In the genomic region with DNA sequence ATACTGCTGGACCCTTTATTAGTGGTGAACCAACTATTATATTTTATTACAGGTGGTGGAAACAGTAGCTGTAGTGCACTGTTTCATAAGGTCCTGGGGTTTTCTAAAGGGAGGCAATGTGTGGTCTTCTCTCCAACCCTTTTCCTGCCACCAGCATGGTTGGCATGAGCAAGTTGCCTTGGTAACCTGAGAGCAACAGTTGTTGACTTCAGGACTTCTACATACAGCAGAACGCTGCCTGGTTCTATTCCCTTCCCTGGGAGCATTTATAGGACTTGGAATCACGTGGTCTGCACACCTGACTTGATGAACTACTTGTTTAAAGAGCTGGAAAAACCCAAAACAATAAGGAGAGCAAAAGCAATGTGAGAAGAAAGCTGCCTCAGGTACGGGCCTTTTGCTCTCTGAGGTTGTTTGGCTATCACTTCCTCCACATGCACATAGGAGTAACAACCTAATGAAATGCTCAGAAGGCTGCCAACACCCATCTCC, we compare ENCODE assay signal across 21 cellular contexts.
DNase-seq lines count a peak whose midpoint lies in the region; ATAC-seq and TF ChIP-seq lines count a peak whose summit lies in the region.
"Had no signal": no experiment of that assay in that cellular context is flagged by ENCODE, and none has a peak within 500 bp of the region (broad histone marks: within the 10 kb centered on the region; RNA-seq: fewer than 3 reads in every experiment).

No MANE protein-coding gene starts in this region.

- TF ChIP-seq CTCF in mucosa of descending colon (IDR thresholded peaks at IDR 0.05): no peak

- no peaks in the 10 kb centered on the region for H3K36me3 ChIP-seq in mucosa of descending colon (ENCODE audit: low read depth)
- H3K36me3 ChIP-seq: SJSA1 had no signal

- no peak overlapping the region for H3K4me3 ChIP-seq in mucosa of descending colon
- H3K4me3 ChIP-seq: BLaER1 treated with 17β-estradiol and CSF1 and Interleukin-3, amounts not matched to agents 10 nM and 100 nM; SJSA1 had no signal

- peak; percentile 30 for ATAC-seq in mucosa of descending colon
- ATAC-seq: CD8-positive, alpha-beta T cell; Right ventricle myocardium inferior had no signal

- intact Hi-C loops in mucosa of descending colon (cut with DNase I, micrococcal nuclease): no loop called here

- no peaks in the 10 kb centered on the region for H3K4me1 ChIP-seq in mucosa of descending colon (ENCODE audit: low read depth)

- H3K9me3 ChIP-seq in mucosa of descending colon: no peaks in the 10 kb centered on the region
- H3K9me3 ChIP-seq: SJSA1 had no signal

- DNase-seq in DMS 273 (lab: John Stamatoyannopoulos, UW; ENCODE audit: unreplicated experiment): peak; percentile 13
- no peak for DNase-seq in DMS 273 treated with DMSO at 0.1 percent for 48 hours (lab: John Stamatoyannopoulos, UW)
- DNase-seq in HT1080 (ENCODE audit: low read depth): peak; percentile 28
- DNase-seq in NCI-H774 (lab: John Stamatoyannopoulos, UW): peak; percentile 16
- DNase-seq in mucosa of descending colon: no peak
- DNase-seq in nucleus accumbens (lab: John Stamatoyannopoulos, UW): no peak
- DNase-seq in activated CD4-positive, alpha-beta T cell treated with anti-CD3 and anti-CD28 coated beads, Interleukin-2, amount 50 U/mL, for 4 hours: no peak
- no peak for DNase-seq in NCI-H2081 (lab: John Stamatoyannopoulos, UW)
- DNase-seq: Calu3; CD8-positive, alpha-beta T cell; DMS79; KG1; NCI-H1105; NCI-H146; NCI-H2029; NCI-H446 treated with DMSO at 0.1 percent for 48 hours; NCI-H526 treated with DMSO at 0.1 percent for 48 hours; OCI-M1 had no signal

Comparison
In these comparisons a context has a peak if more than half of its experiments do, and no peak if none do; other contexts are left out.
1. DNase-seq: peak in DMS 273 (single experiment), HT1080 (single experiment) and NCI-H774 (single experiment); none in DMS 273 treated with DMSO at 0.1 percent for 48 hours (single experiment), mucosa of descending colon (0 of 3), nucleus accumbens (0 of 56), activated CD4-positive, alpha-beta T cell treated with anti-CD3 and anti-CD28 coated beads, Interleukin-2, amount 50 U/mL, for 4 hours (0 of 2) and NCI-H2081 (0 of 2).